1 cellular context compared by ENCODE assay signal in genomic region chr16:90018297-90019200, GRCh38.
TF ChIP-seq lines count a peak whose summit lies in the region.

No MANE protein-coding gene starts in this region.

TF ChIP-seq in HepG2, 621 proteins besides CTCF, POLR2A, EP300 and RAD21 (continued from another document and continues in another):
- TF ChIP-seq, protein P1, sequence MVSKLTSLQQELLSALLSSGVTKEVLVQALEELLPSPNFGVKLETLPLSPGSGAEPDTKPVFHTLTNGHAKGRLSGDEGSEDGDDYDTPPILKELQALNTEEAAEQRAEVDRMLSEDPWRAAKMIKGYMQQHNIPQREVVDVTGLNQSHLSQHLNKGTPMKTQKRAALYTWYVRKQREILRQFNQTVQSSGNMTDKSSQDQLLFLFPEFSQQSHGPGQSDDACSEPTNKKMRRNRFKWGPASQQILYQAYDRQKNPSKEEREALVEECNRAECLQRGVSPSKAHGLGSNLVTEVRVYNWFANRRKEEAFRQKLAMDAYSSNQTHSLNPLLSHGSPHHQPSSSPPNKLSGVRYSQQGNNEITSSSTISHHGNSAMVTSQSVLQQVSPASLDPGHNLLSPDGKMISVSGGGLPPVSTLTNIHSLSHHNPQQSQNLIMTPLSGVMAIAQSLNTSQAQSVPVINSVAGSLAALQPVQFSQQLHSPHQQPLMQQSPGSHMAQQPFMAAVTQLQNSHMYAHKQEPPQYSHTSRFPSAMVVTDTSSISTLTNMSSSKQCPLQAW (CRISPR knock-in tag; IDR thresholded peaks at IDR 0.05): peak; percentile 17; the same call in 1 of the 2 replicates
- TF ChIP-seq, protein P2, sequence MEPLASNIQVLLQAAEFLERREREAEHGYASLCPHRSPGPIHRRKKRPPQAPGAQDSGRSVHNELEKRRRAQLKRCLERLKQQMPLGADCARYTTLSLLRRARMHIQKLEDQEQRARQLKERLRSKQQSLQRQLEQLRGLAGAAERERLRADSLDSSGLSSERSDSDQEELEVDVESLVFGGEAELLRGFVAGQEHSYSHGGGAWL (CRISPR knock-in tag; IDR thresholded peaks at IDR 0.05): peak; percentile 63; the same call in 1 of the 2 replicates
- no peak for TF ChIP-seq RFXAP (CRISPR knock-in tag; IDR thresholded peaks at IDR 0.05; ENCODE audit: borderline replicate concordance)
- TF ChIP-seq ZNF691 (CRISPR knock-in tag; IDR thresholded peaks at IDR 0.05; ENCODE audit: borderline replicate concordance, low read depth): 0 out of 2 replicates have a peak, but pooled peaks have one; percentile 58
- TF ChIP-seq ZNF17 (CRISPR knock-in tag; IDR thresholded peaks at IDR 0.05): no peak
- TF ChIP-seq MLXIP (CRISPR knock-in tag; IDR thresholded peaks at IDR 0.05; ENCODE audit: borderline replicate concordance): 0 out of 2 replicates have a peak, but pooled peaks have one; percentile 44
- peak; percentile 35; the same call in 1 of the 2 replicates for TF ChIP-seq CBFB (CRISPR knock-in tag; IDR thresholded peaks at IDR 0.05)
- no peak for TF ChIP-seq FOXJ3 (CRISPR knock-in tag; IDR thresholded peaks at IDR 0.05; ENCODE audit: borderline replicate concordance)
- TF ChIP-seq TIGD3 (CRISPR knock-in tag; IDR thresholded peaks at IDR 0.05; ENCODE audit: borderline replicate concordance): no peak
- peak; percentile 69; the same call in 1 of the 2 replicates for TF ChIP-seq TERF1 (CRISPR knock-in tag; IDR thresholded peaks at IDR 0.05)
- no peak for TF ChIP-seq CENPBD1 (CRISPR knock-in tag; IDR thresholded peaks at IDR 0.05; ENCODE audit: borderline replicate concordance, low read depth)
- TF ChIP-seq ZNF713 (CRISPR knock-in tag; IDR thresholded peaks at IDR 0.05): 0 out of 2 replicates have a peak, but pooled peaks have one; percentile 6
- TF ChIP-seq TFAP4 (IDR thresholded peaks at IDR 0.05; ENCODE audit: borderline replicate concordance, low read depth): peak; percentile 34; the same call in 1 of the 2 replicates
- TF ChIP-seq GATAD2A (CRISPR knock-in tag; IDR thresholded peaks at IDR 0.05): 0 out of 2 replicates have a peak, but pooled peaks have one; percentile 20
- TF ChIP-seq ARID4A (CRISPR knock-in tag; IDR thresholded peaks at IDR 0.05; ENCODE audit: borderline replicate concordance): peak; percentile 59
- 0 out of 2 replicates have a peak, but pooled peaks have one; percentile 23 for TF ChIP-seq POGK (CRISPR knock-in tag; conservative IDR thresholded peaks at IDR 0.05)
- TF ChIP-seq ZNF547 (CRISPR knock-in tag; IDR thresholded peaks at IDR 0.05): peak; percentile 42; the same call in 1 of the 2 replicates
- TF ChIP-seq ZBTB7A (CRISPR knock-in tag; IDR thresholded peaks at IDR 0.05): peak; percentile 84
- TF ChIP-seq ZNF10 (CRISPR knock-in tag; IDR thresholded peaks at IDR 0.05; ENCODE audit: borderline replicate concordance, low read depth): no peak
- TF ChIP-seq HNRNPK (IDR thresholded peaks at IDR 0.05; ENCODE audit: low read depth, low read length, poor library complexity, severe bottlenecking): peak; percentile 85
- no peak for TF ChIP-seq ZNF724P (CRISPR knock-in tag; IDR thresholded peaks at IDR 0.05; ENCODE audit: borderline replicate concordance)
- TF ChIP-seq, protein P3, sequence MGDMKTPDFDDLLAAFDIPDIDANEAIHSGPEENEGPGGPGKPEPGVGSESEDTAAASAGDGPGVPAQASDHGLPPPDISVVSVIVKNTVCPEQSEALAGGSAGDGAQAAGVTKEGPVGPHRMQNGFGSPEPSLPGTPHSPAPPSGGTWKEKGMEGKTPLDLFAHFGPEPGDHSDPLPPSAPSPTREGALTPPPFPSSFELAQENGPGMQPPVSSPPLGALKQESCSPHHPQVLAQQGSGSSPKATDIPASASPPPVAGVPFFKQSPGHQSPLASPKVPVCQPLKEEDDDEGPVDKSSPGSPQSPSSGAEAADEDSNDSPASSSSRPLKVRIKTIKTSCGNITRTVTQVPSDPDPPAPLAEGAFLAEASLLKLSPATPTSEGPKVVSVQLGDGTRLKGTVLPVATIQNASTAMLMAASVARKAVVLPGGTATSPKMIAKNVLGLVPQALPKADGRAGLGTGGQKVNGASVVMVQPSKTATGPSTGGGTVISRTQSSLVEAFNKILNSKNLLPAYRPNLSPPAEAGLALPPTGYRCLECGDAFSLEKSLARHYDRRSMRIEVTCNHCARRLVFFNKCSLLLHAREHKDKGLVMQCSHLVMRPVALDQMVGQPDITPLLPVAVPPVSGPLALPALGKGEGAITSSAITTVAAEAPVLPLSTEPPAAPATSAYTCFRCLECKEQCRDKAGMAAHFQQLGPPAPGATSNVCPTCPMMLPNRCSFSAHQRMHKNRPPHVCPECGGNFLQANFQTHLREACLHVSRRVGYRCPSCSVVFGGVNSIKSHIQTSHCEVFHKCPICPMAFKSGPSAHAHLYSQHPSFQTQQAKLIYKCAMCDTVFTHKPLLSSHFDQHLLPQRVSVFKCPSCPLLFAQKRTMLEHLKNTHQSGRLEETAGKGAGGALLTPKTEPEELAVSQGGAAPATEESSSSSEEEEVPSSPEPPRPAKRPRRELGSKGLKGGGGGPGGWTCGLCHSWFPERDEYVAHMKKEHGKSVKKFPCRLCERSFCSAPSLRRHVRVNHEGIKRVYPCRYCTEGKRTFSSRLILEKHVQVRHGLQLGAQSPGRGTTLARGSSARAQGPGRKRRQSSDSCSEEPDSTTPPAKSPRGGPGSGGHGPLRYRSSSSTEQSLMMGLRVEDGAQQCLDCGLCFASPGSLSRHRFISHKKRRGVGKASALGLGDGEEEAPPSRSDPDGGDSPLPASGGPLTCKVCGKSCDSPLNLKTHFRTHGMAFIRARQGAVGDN (CRISPR knock-in tag; IDR thresholded peaks at IDR 0.05): peak; percentile 78
- 0 out of 2 replicates have a peak, but pooled peaks have one; percentile 46 for TF ChIP-seq ZNF367 (CRISPR knock-in tag; IDR thresholded peaks at IDR 0.05; ENCODE audit: borderline replicate concordance)
- TF ChIP-seq, protein P4, sequence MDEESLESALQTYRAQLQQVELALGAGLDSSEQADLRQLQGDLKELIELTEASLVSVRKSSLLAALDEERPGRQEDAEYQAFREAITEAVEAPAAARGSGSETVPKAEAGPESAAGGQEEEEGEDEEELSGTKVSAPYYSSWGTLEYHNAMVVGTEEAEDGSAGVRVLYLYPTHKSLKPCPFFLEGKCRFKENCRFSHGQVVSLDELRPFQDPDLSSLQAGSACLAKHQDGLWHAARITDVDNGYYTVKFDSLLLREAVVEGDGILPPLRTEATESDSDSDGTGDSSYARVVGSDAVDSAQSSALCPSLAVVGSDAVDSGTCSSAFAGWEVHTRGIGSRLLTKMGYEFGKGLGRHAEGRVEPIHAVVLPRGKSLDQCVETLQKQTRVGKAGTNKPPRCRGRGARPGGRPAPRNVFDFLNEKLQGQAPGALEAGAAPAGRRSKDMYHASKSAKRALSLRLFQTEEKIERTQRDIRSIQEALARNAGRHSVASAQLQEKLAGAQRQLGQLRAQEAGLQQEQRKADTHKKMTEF (CRISPR knock-in tag; IDR thresholded peaks at IDR 0.05): peak; percentile 18; the same call in 1 of the 2 replicates
- peak; percentile 54; the same call in 1 of the 2 replicates for TF ChIP-seq KMT2A (CRISPR knock-in tag; IDR thresholded peaks at IDR 0.05)
- TF ChIP-seq SRY (CRISPR knock-in tag; IDR thresholded peaks at IDR 0.05): peak; percentile 77; the same call in 1 of the 2 replicates
- TF ChIP-seq SAP130 (CRISPR knock-in tag; IDR thresholded peaks at IDR 0.05; ENCODE audit: low read depth): peak; percentile 63
- TF ChIP-seq ZNF263 (CRISPR knock-in tag; IDR thresholded peaks at IDR 0.05): 0 out of 2 replicates have a peak, but pooled peaks have one; percentile 9
- no peak for TF ChIP-seq SYNCRIP (IDR thresholded peaks at IDR 0.05; ENCODE audit: insufficient read depth, low read depth, low read length)
- TF ChIP-seq ZNF558 (CRISPR knock-in tag; IDR thresholded peaks at IDR 0.05; ENCODE audit: borderline replicate concordance): no peak
- no peak for TF ChIP-seq ZNF878 (CRISPR knock-in tag; IDR thresholded peaks at IDR 0.05)
- no peak for TF ChIP-seq SIN3A (IDR thresholded peaks at IDR 0.05; ENCODE audit: borderline replicate concordance, low read depth, low read length)
